In genomic region chr14:20468773-20469241, GRCh38 we compare ENCODE assay signal across 9 cellular contexts. TPM values are rescaled to one million over a fixed set of nuclear protein-coding genes. Genes with fewer than 3 reads are reported as not detected.
DNase-seq lines count a peak whose midpoint lies in the region; ATAC-seq and TF ChIP-seq lines count a peak whose summit lies in the region.
"Had no signal": no experiment of that assay in that cellular context is flagged by ENCODE, and none has a peak within 500 bp of the region (broad histone marks: within the 10 kb centered on the region; RNA-seq: fewer than 3 reads in every experiment).

No MANE protein-coding gene starts in this region.

- H3K4me1 Mint-ChIP-seq in CD8-positive, alpha-beta memory T cell: peaks cover 36 to 46% (median 44%) of the 10 kb centered on the region in 3 donors

- H3K27me3 ChIP-seq in CD8-positive, alpha-beta memory T cell (ENCODE audit: insufficient read depth, low read length, poor library complexity, severe bottlenecking): no peaks in the 10 kb centered on the region
- H3K27me3 ChIP-seq in breast epithelium (no peaks in the 10 kb centered on the region), mesendoderm (ENCODE audit: insufficient read depth, low read length, poor library complexity) (no peaks in the 10 kb centered on the region), aorta (ENCODE audit: control insufficient read depth in 1 of 2, insufficient read depth in 2 of 2, low read length in 1 of 2) (no peaks in the 10 kb centered on the region)

- H4K5ac ChIP-seq in mesendoderm (ENCODE audit: low read length): no peak overlapping the region

- peak overlapping the region; percentile 94 to 100 (median 98) for H3K4me3 Mint-ChIP-seq in CD8-positive, alpha-beta memory T cell

- peak overlapping the region; percentile 78 to 100 (median 97) for H3K27ac Mint-ChIP-seq in CD8-positive, alpha-beta memory T cell

- H3K79me2 ChIP-seq in mesendoderm (ENCODE audit: control insufficient read depth, insufficient read depth, low read length): peaks cover 32% of the 10 kb centered on the region

- peaks cover 10 to 41% (median 13%) of the 10 kb centered on the region in 3 donors for H3K36me3 Mint-ChIP-seq in CD8-positive, alpha-beta memory T cell

- no CpG with 5 or more reads among the region's 16 CpGs for WGBS in mesendoderm (ENCODE audit: extremely low coverage, insufficient coverage, low lambda C conversion rate)
- 21 to 23% methylated on average over 16 of the region's 16 CpGs for WGBS in aorta, 2 donors

- H3K9ac ChIP-seq in mesendoderm (ENCODE audit: low read length): peak overlapping the region; percentile 58

- H2AK5ac ChIP-seq in mesendoderm (ENCODE audit: low read length): no peak overlapping the region

- no peak overlapping the region for H3K23ac ChIP-seq in mesendoderm (ENCODE audit: low read length)

- intact Hi-C loops in breast epithelium (cut with DNase I; ENCODE audit: low total_unique reads): no loop called here
- intact Hi-C loops in aorta (cut with DNase I): loop anchor here (1.0 to 10.0 kb wide), 3 partner anchors 14 to 214 kb away; partner anchors contain the start of genes APEX1 (in 1 of the 2) and PARP2 (in 1 of the 2)

- peak overlapping the region; percentile 90 for H3K4me3 ChIP-seq in CD8-positive, alpha-beta memory T cell (ENCODE audit: low read length)
- H3K4me3 ChIP-seq in breast epithelium (peak overlapping the region; percentile 66 to 85 (median 76)), mesendoderm (ENCODE audit: low read length) (no peak overlapping the region), aorta (ENCODE audit: low read length in 2 of 2) (peak overlapping the region in 1 of 2 donors; percentile 54)

- TF ChIP-seq POLR2A in breast epithelium (IDR thresholded peaks at IDR 0.05): no peak

- H3K9me3 ChIP-seq in CD8-positive, alpha-beta memory T cell (ENCODE audit: low read length): no peaks in the 10 kb centered on the region
- H3K9me3 ChIP-seq in breast epithelium (no peaks in the 10 kb centered on the region), aorta (ENCODE audit: control insufficient read depth, low read length) (no peaks in the 10 kb centered on the region)

- H3K4me2 ChIP-seq in mesendoderm (ENCODE audit: low read length): peak overlapping the region; percentile 54

- no peak overlapping the region for H3K18ac ChIP-seq in mesendoderm (ENCODE audit: low read length)

- DNase-seq in CD8-positive, alpha-beta memory T cell: no peak
- DNase-seq in breast epithelium (ENCODE audit: low spot score in 2 of 2): no peak
- no peak for DNase-seq in mesendoderm
- DNase-seq in aorta: peak in 1 of 2 donors; percentile 69
- no peak for DNase-seq in ureter (ENCODE audit: low spot score)
- DNase-seq in central memory CD4-positive, alpha-beta T cell: no peak
- DNase-seq in OCI-M2 (lab: John Stamatoyannopoulos, UW; ENCODE audit: unreplicated experiment): no peak

- no peak for TF ChIP-seq CTCF in breast epithelium (IDR thresholded peaks at IDR 0.05)

- ATAC-seq in HG03439 (IDR thresholded peaks at IDR 0.05; ENCODE audit: unreplicated experiment) (peak; percentile 5), aorta (ENCODE audit: low FRiP score) (peak; percentile 11)

- H2BK120ac ChIP-seq in mesendoderm (ENCODE audit: low read depth, low read length): no peak overlapping the region

- H3K27ac ChIP-seq in CD8-positive, alpha-beta memory T cell (ENCODE audit: low read depth, low read length): peak overlapping the region; percentile 82
- H3K27ac ChIP-seq in breast epithelium: peak overlapping the region; percentile 81 to 94
- H3K27ac ChIP-seq in mesendoderm (ENCODE audit: low read depth, low read length): no peak overlapping the region
- peak overlapping the region in 1 of 2 donors; percentile 20 for H3K27ac ChIP-seq in aorta (ENCODE audit: low read depth in 1 of 2, low read length in 2 of 2)

- peaks cover 15% of the 10 kb centered on the region for H3K36me3 ChIP-seq in CD8-positive, alpha-beta memory T cell (ENCODE audit: insufficient read depth, low read length)
- H3K36me3 ChIP-seq in breast epithelium (no peaks in the 10 kb centered on the region), mesendoderm (ENCODE audit: control insufficient read depth, insufficient read depth, low read length) (peaks cover 4% of the 10 kb centered on the region), aorta (ENCODE audit: control insufficient read depth in 1 of 2, insufficient read depth in 2 of 2, low read length in 1 of 2) (peaks cover 2 to 4% of the 10 kb centered on the region in 2 donors)

- POLR2A ChIA-PET in CD8-positive, alpha-beta memory T cell (lab: Charles Lee): interaction anchor here (0.6 to 1.6 kb wide), 2 partner anchors 14 kb away, joined by 3 to 18 read pairs; partner anchors contain the start of genes APEX1 and OSGEP

- H3K4ac ChIP-seq in mesendoderm (ENCODE audit: low read depth, low read length): no peak overlapping the region

- H3K9me3 Mint-ChIP-seq in CD8-positive, alpha-beta memory T cell: no peaks in the 10 kb centered on the region

- H2BK5ac ChIP-seq in mesendoderm (ENCODE audit: low read length): no peak overlapping the region

- peak overlapping the region; percentile 80 for H3K56ac ChIP-seq in mesendoderm (ENCODE audit: low read length)

- peaks cover 12% of the 10 kb centered on the region for H3K79me1 ChIP-seq in mesendoderm (ENCODE audit: low read length)

- H2BK15ac ChIP-seq in mesendoderm (replicated peaks; ENCODE audit: low read depth): no peak overlapping the region

- CTCF ChIA-PET in CD8-positive, alpha-beta memory T cell (lab: Charles Lee): interaction anchor here (1.5 to 1.8 kb wide), 3 partner anchors 13 to 138 kb away, joined by 5 to 6 read pairs (median 6); no protein-coding TSS in a partner anchor

- peaks cover 36% of the 10 kb centered on the region for H3K4me1 ChIP-seq in CD8-positive, alpha-beta memory T cell (ENCODE audit: insufficient read depth, low read length)
- no peaks in the 10 kb centered on the region for H3K4me1 ChIP-seq in breast epithelium
- H3K4me1 ChIP-seq in mesendoderm (ENCODE audit: control insufficient read depth, low read depth, low read length): peaks cover 7% of the 10 kb centered on the region
- H3K4me1 ChIP-seq in aorta (ENCODE audit: control insufficient read depth in 1 of 2, insufficient read depth in 2 of 2, low read length in 2 of 2): peaks cover 0 to 3% of the 10 kb centered on the region in 2 donors

- H3K27me3 Mint-ChIP-seq in CD8-positive, alpha-beta memory T cell: no peaks in the 10 kb centered on the region

- H4K8ac ChIP-seq in mesendoderm (ENCODE audit: low read depth, low read length): no peak overlapping the region

RNA-seq across cellular contexts. Expression of gene PNP, which starts 0.4 kb away (rescaled TPM):
- 100 to 1,000 TPM; 181 to 188 TPM for total RNA-seq in CD8-positive, alpha-beta memory T cell
- 84.0 TPM for polyA plus RNA-seq in CD8-positive, alpha-beta memory T cell
- total RNA-seq in breast epithelium (10 to 100 TPM; 26.4 to 60.0 (median 38.8) TPM), aorta (10 to 100 TPM; 46.2 to 54.1 TPM), ureter (23.8 TPM)
- 201 TPM for polyA plus RNA-seq in mesendoderm (2013, experiment 1 of 2)
- 198 TPM for polyA plus RNA-seq in mesendoderm (2013, experiment 2 of 2)
- polyA plus RNA-seq in aorta: 10 to 100 TPM; 21.9 to 56.5 TPM

RNA-seq across cellular contexts. Expression of gene PIP4P1, which starts 7.6 kb away (rescaled TPM):
- total RNA-seq in CD8-positive, alpha-beta memory T cell: 10 to 100 TPM; 29.5 to 33.5 TPM
- polyA plus RNA-seq in CD8-positive, alpha-beta memory T cell: 36.4 TPM
- total RNA-seq in breast epithelium (10 to 100 TPM; 23.6 to 34.1 (median 29.9) TPM), aorta (10 to 100 TPM; 25.9 to 27.6 TPM), ureter (36.8 TPM)
- polyA plus RNA-seq in mesendoderm (2013, experiment 1 of 2): 19.1 TPM
- polyA plus RNA-seq in mesendoderm (2013, experiment 2 of 2): 19.4 TPM
- polyA plus RNA-seq in aorta: 10 to 100 TPM; 15.8 to 42.7 TPM

RNA-seq across cellular contexts. Expression of gene APEX1, which starts 13.8 kb away (rescaled TPM):
- total RNA-seq in CD8-positive, alpha-beta memory T cell: 100 to 1,000 TPM; 242 to 248 TPM
- polyA plus RNA-seq in CD8-positive, alpha-beta memory T cell: 117 TPM
- total RNA-seq in breast epithelium (100 to 1,000 TPM; 129 to 165 (median 150) TPM), aorta (10 to 100 TPM; 51.1 to 66.0 TPM), ureter (169 TPM)
- polyA plus RNA-seq in mesendoderm (2013, experiment 1 of 2): 537 TPM
- polyA plus RNA-seq in mesendoderm (2013, experiment 2 of 2): 535 TPM
- 100 to 1,000 TPM in 1 of 2 donors, 10 to 100 TPM in 1; 84.8 to 122 TPM for polyA plus RNA-seq in aorta

RNA-seq across cellular contexts. Expression of gene OSGEP, which starts 14.2 kb away (rescaled TPM):
- total RNA-seq in CD8-positive, alpha-beta memory T cell: 10 to 100 TPM; 58.0 to 58.1 TPM
- polyA plus RNA-seq in CD8-positive, alpha-beta memory T cell: 48.9 TPM
- total RNA-seq in breast epithelium (10 to 100 TPM; 38.1 to 66.9 (median 57.5) TPM), aorta (10 to 100 TPM; 27.5 to 40.0 TPM), ureter (39.7 TPM)
- 22.5 TPM for polyA plus RNA-seq in mesendoderm (2013, experiment 1 of 2)
- 23.3 TPM for polyA plus RNA-seq in mesendoderm (2013, experiment 2 of 2)
- polyA plus RNA-seq in aorta: 10 to 100 TPM; 14.9 to 82.1 TPM

RNA-seq across cellular contexts. Expression of gene KLHL33, which starts 32.8 kb away (rescaled TPM):
- under 1 TPM; 0.09 TPM for total RNA-seq in CD8-positive, alpha-beta memory T cell
- polyA plus RNA-seq in CD8-positive, alpha-beta memory T cell: 0.12 TPM
- total RNA-seq in breast epithelium (under 1 TPM; 0.29 to 0.64 (median 0.33) TPM), aorta (1 to 10 TPM in 1 of 2 donors, under 1 TPM in 1; 0.39 to 1.3 TPM), ureter (0.26 TPM)
- polyA plus RNA-seq in mesendoderm (2013, experiment 1 of 2): 0.03 TPM
- polyA plus RNA-seq in mesendoderm (2013, experiment 2 of 2): 0.03 TPM
- polyA plus RNA-seq in aorta: under 1 TPM; 0.25 to 0.41 TPM
- total RNA-seq: NCI-H460 had no signal
